In genomic region chr17:40027614-40028012, GRCh38 we compare ENCODE assay signal across 9 cellular contexts. TPM values are rescaled to one million over a fixed set of nuclear protein-coding genes. Genes with fewer than 3 reads are reported as not detected.
"Had no signal": no experiment of that assay in that cellular context is flagged by ENCODE, and none has a peak within 500 bp of the region (broad histone marks: within the 10 kb centered on the region; RNA-seq: fewer than 3 reads in every experiment).

No MANE protein-coding gene starts in this region.

- H3K27me3 ChIP-seq: transverse colon had no signal

- H3K4me3 ChIP-seq: lung, prostate gland, transverse colon had no signal

- H3K9me3 ChIP-seq: prostate gland, transverse colon had no signal

- DNase-seq: activated gamma-delta T cell had no signal

RNA-seq across cellular contexts. Expression of gene CSF3, which starts 12.4 kb away (rescaled TPM):
- total RNA-seq: activated CD4-positive, alpha-beta memory T cell treated with anti-CD3 and anti-CD28 coated beads, Interleukin-2, amount 10 ng/mL, durations not matched to agents 7 days and 5 days; activated naive CD8-positive, alpha-beta T cell treated with anti-CD3 and anti-CD28 coated beads for 36 hours; chondrocyte; mononuclear cell; naive thymus-derived CD8-positive, alpha-beta T cell had no signal
